16 cellular contexts compared by ENCODE assay signal in the genomic region with DNA sequence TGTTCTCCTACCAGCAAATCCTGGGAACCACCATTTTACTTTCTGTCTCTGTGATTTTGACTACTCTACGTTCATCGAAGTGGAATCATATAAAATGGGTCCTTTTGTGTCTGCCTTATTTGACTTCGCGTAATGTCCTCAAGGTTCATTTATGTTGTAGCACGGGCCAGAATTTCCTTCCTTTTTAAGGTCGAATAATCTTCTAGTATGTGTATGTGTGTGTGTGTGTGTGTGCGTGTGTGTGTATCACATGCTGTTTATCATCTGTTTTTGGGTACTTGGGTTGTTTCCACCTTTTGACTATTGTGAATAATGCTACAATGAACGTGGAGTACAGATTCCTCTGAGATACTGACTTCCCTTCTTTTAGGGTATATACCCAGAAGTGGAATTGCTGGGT.
"Had no signal": no experiment of that assay in that cellular context is flagged by ENCODE, and none has a peak within 500 bp of the region (broad histone marks: within the 10 kb centered on the region; RNA-seq: fewer than 3 reads in every experiment).

No MANE protein-coding gene starts in this region.

- ATAC-seq: left lobe of liver, natural killer cell had no signal

- H3K36me3 ChIP-seq: colonic mucosa had no signal

- H3K4me3 ChIP-seq: colonic mucosa, esophagus muscularis mucosa, hepatocyte, suprapubic skin had no signal

- H3K4me3 Mint-ChIP-seq: natural killer cell; T-helper 1 cell treated with Interleukin-12 subunit alpha and Interleukin-12 subunit beta and Interleukin-4 antibody, amounts not matched to agents 30 μg/mL and 1 μg/mL, for 36 hours had no signal

- H3K4me1 ChIP-seq: colonic mucosa had no signal

- H3K4me2 ChIP-seq: hepatocyte had no signal

- H3K27ac Mint-ChIP-seq: T-helper 1 cell treated with Interleukin-12 subunit alpha and Interleukin-12 subunit beta and Interleukin-4 antibody, amounts not matched to agents 30 μg/mL and 1 μg/mL, for 36 hours had no signal

- H3K9me3 ChIP-seq: colonic mucosa, esophagus muscularis mucosa, suprapubic skin had no signal

- H3K27ac ChIP-seq: colonic mucosa, esophagus muscularis mucosa, hepatocyte, suprapubic skin had no signal

- H3K27me3 ChIP-seq: colonic mucosa, esophagus muscularis mucosa, hepatocyte, suprapubic skin had no signal

- DNase-seq: activated CD4-positive, alpha-beta T cell treated with anti-CD3 and anti-CD28 coated beads for 48 hours; activated naive CD4-positive, alpha-beta T cell; amniotic stem cell; colonic mucosa; natural killer cell; posterior cingulate gyrus; retina; stimulated activated CD4-positive, alpha-beta T cell treated with anti-CD3 and anti-CD28 coated beads, Interleukin-15, amount 100 ng/mL, for 24 hours; stimulated activated CD4-positive, alpha-beta T cell treated with anti-CD3 and anti-CD28 coated beads, Interleukin-4, amount 100 ng/mL, for 1 hour; stimulated activated naive CD4-positive, alpha-beta T cell treated with Interleukin-2 at 50 U/mL for 16 hours; trophoblast cell had no signal
